Comparison of ENCODE assay signal across 10 cellular contexts in the genomic region with DNA sequence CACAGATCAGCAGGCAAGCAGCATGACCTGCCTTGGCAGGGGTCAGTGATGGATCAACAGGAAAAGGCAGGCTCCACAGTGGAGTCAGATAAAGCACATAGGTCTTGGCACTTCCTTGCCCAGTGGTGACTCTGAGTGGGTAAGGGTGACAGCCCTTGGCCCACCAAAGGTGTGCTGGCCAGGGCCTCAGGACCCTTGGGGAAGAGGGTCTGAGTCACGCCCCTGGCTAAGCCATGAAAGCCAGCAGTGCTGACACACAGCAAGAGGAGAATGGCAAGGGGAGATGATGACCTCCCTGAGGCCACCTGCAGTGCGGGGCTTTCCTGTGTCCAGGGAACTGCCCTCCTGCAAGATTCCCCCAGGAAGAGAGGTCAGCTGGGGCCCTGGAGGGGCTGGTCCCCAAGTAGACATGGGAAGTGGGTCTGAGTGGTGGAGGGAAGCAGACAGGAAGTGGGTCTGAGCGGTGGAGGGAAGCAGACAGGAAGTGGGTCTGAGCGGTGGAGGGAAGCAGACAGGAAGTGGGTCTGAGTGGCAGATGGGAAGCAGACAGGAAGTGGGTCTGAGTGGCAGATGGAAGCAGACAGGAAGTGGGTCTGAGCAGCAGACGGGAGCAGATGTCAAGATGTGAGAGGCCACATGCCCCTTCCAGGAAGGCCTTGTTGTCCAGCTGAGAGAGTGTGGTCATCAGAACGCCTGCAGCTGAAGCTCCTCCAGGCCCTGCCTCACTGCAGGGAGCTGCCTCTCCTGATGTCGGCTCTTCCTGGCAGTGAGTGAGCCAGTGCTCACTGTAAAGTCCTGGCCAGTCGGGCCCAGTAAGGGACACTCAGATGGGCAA. TPM values are rescaled to one million over a fixed set of nuclear protein-coding genes. Genes with fewer than 3 reads are reported as not detected.
A peak's percentile ranks its signal among the peaks of the same experiment; 100 is the strongest.
DNase-seq lines count a peak whose midpoint lies in the region; ATAC-seq and TF ChIP-seq lines count a peak whose summit lies in the region.
"Had no signal": no experiment of that assay in that cellular context is flagged by ENCODE, and none has a peak within 500 bp of the region (broad histone marks: within the 10 kb centered on the region; RNA-seq: fewer than 3 reads in every experiment).

No MANE protein-coding gene starts in this region.

- no peak for TF ChIP-seq CTCF in endodermal cell (conservative IDR thresholded peaks at IDR 0.05)

- ATAC-seq in activated CD4-positive, CD25-positive, alpha-beta regulatory T cell treated with anti-CD3 and anti-CD28 coated beads, Interleukin-2, amount 50 U/mL, for 24 hours: peak; percentile 61 to 71

- no peaks in the 10 kb centered on the region for H3K9me3 ChIP-seq in endodermal cell (ENCODE audit: control insufficient read depth, low read length)

- no peak overlapping the region for H3K27ac ChIP-seq in endodermal cell (ENCODE audit: low read depth, low read length)
- H3K27ac ChIP-seq: VCaP had no signal

- H3K4me1 Mint-ChIP-seq in endodermal cell: no peaks in the 10 kb centered on the region

- no peaks in the 10 kb centered on the region for H3K36me3 Mint-ChIP-seq in endodermal cell (ENCODE audit: low read depth)

- DNase-seq in NCI-H748 (lab: John Stamatoyannopoulos, UW; ENCODE audit: unreplicated experiment) (peak; percentile 11), NCI-H748 treated with DMSO at 0.1 percent for 48 hours (lab: John Stamatoyannopoulos, UW) (no peak), endodermal cell (peak; percentile 34), superior temporal gyrus (ENCODE audit: extremely low spot score) (no peak), inferior parietal cortex (ENCODE audit: extremely low spot score) (no peak)
- DNase-seq in stimulated activated CD4-positive, alpha-beta T cell treated with anti-CD3 and anti-CD28 coated beads, TNF-alpha, amount 100 ng/mL, for 4 hours (ENCODE audit: low read depth in 3 of 3): peak in 2 of 3 experiments; percentile 7 to 9
- DNase-seq in effector CD4-positive, alpha-beta T cell: no peak

- no peak overlapping the region for H3K27ac Mint-ChIP-seq in endodermal cell

- no peak overlapping the region for H3K9ac ChIP-seq in endodermal cell (ENCODE audit: extremely low read depth, low read length, poor library complexity, severe bottlenecking)

- H3K4me3 ChIP-seq in endodermal cell (ENCODE audit: low read length): no peak overlapping the region

- WGBS in endodermal cell (ENCODE audit: insufficient coverage in 1 of 2, insufficient read length in 1 of 2), 2 experiments: 92 to 98% methylated on average over 5 to 8 of the region's 8 CpGs

- peaks cover 25% of the 10 kb centered on the region for H3K9me3 Mint-ChIP-seq in endodermal cell

- no peaks in the 10 kb centered on the region for H3K36me3 ChIP-seq in endodermal cell (ENCODE audit: control insufficient read depth, insufficient read depth, low read length)

- no peak overlapping the region for H3K4me3 Mint-ChIP-seq in endodermal cell

- no peaks in the 10 kb centered on the region for H3K4me1 ChIP-seq in endodermal cell (ENCODE audit: control insufficient read depth, insufficient read depth, low read length)

- no peaks in the 10 kb centered on the region for H3K27me3 ChIP-seq in endodermal cell (ENCODE audit: control insufficient read depth, insufficient read depth, low read length, poor library complexity, severe bottlenecking)

- H3K27me3 Mint-ChIP-seq in endodermal cell (ENCODE audit: insufficient read depth): peaks cover 26% of the 10 kb centered on the region

RNA-seq across cellular contexts. Expression of gene DIO3, which starts 34.8 kb away (rescaled TPM):
- 10 to 100 TPM; 24.2 to 60.5 TPM for total RNA-seq in endodermal cell
- 27.3 TPM for polyA plus RNA-seq in endodermal cell (2013, experiment 1 of 2)
- polyA plus RNA-seq in endodermal cell (2013, experiment 2 of 2): 37.6 TPM
- total RNA-seq: endothelial cell of umbilical vein had no signal
- polyA plus RNA-seq: endothelial cell of umbilical vein had no signal

Comparison
In these comparisons a context has a peak if more than half of its experiments do, and no peak if none do; other contexts are left out.
1. DNase-seq: peak in NCI-H748 (single experiment), endodermal cell (single experiment) and stimulated activated CD4-positive, alpha-beta T cell treated with anti-CD3 and anti-CD28 coated beads, TNF-alpha, amount 100 ng/mL, for 4 hours (2 of 3); none in NCI-H748 treated with DMSO at 0.1 percent for 48 hours (single experiment), superior temporal gyrus (single experiment), inferior parietal cortex (single experiment) and effector CD4-positive, alpha-beta T cell (single experiment).